ENCODE assay signal across 8 cellular contexts in genomic region chr4:41644288-41644914, GRCh38.
DNase-seq lines count a peak whose midpoint lies in the region; ATAC-seq lines count a peak whose summit lies in the region.

No MANE protein-coding gene starts in this region.

- no peak overlapping the region for H3K27ac ChIP-seq in right cardiac atrium (ENCODE audit: low read length)

- H3K36me3 Mint-ChIP-seq in activated CD4-positive, alpha-beta T cell treated with anti-CD3 and anti-CD28 coated beads for 36 hours (ENCODE audit: low read depth): no peaks in the 10 kb centered on the region

- no peaks in the 10 kb centered on the region for H3K27me3 ChIP-seq in right cardiac atrium (ENCODE audit: control insufficient read depth, insufficient read depth)

- H3K27ac Mint-ChIP-seq in activated CD4-positive, alpha-beta T cell treated with anti-CD3 and anti-CD28 coated beads for 36 hours: no peak overlapping the region

- CTCF ChIA-PET in activated CD4-positive, alpha-beta T cell treated with anti-CD3 and anti-CD28 coated beads for 36 hours (lab: Charles Lee): interaction anchor here (0.7 to 2.3 kb wide), 6 partner anchors 10 to 365 kb away, joined by 3 to 9 read pairs (median 5); no protein-coding TSS in a partner anchor

- peak overlapping the region; percentile 3 for H3K4me3 ChIP-seq in right cardiac atrium (ENCODE audit: low read length)

- intact Hi-C loops in activated CD4-positive, alpha-beta T cell treated with anti-CD3 and anti-CD28 coated beads for 36 hours (cut with DNase I, micrococcal nuclease): loop anchor here in 1 of 2 experiments (1.0 kb wide), 1 partner anchor 363 kb away; no protein-coding TSS in a partner anchor
- intact Hi-C loops in right cardiac atrium (cut with DNase I): no loop called here

- POLR2A ChIA-PET in activated CD4-positive, alpha-beta T cell treated with anti-CD3 and anti-CD28 coated beads for 36 hours (lab: Charles Lee): no interaction called here

- H3K9me3 ChIP-seq in right cardiac atrium (ENCODE audit: control insufficient read depth, low read length): no peaks in the 10 kb centered on the region

- peaks cover 18% of the 10 kb centered on the region for H3K27me3 Mint-ChIP-seq in activated CD4-positive, alpha-beta T cell treated with anti-CD3 and anti-CD28 coated beads for 36 hours

- H3K4me1 Mint-ChIP-seq in activated CD4-positive, alpha-beta T cell treated with anti-CD3 and anti-CD28 coated beads for 36 hours: no peaks in the 10 kb centered on the region

- peak; percentile 12 for ATAC-seq in activated CD4-positive, alpha-beta T cell treated with anti-CD3 and anti-CD28 coated beads for 36 hours
- ATAC-seq in right cardiac atrium (peak; percentile 91 to 94), GM19395 (IDR thresholded peaks at IDR 0.05; ENCODE audit: unreplicated experiment) (no peak), GM19351 (IDR thresholded peaks at IDR 0.05; ENCODE audit: unreplicated experiment) (no peak)

- DNase-seq in activated CD4-positive, alpha-beta T cell treated with anti-CD3 and anti-CD28 coated beads for 36 hours: peak; percentile 59
- no peak for DNase-seq in activated CD4-positive, alpha-beta T cell treated with anti-CD3 and anti-CD28 coated beads for 1 hour
- DNase-seq in anterior cingulate cortex (lab: John Stamatoyannopoulos, UW): peak in 57 of 58 donors; percentile 8 to 89 (median 69)
- peak; percentile 75 to 92 (median 90) for DNase-seq in right cardiac atrium
- DNase-seq in pulmonary artery endothelial cell (ENCODE audit: low read depth, low spot score): peak; percentile 19
- DNase-seq in stimulated activated naive CD4-positive, alpha-beta T cell treated with Interleukin-2 at 50 U/mL for 16 hours (lab: John Stamatoyannopoulos, UW): no peak

- whole genome bisulfite sequencing in right cardiac atrium: 14% methylated on average over 41 of the region's 41 CpGs

- no peak overlapping the region for H3K4me3 Mint-ChIP-seq in activated CD4-positive, alpha-beta T cell treated with anti-CD3 and anti-CD28 coated beads for 36 hours

- H3K9me3 Mint-ChIP-seq in activated CD4-positive, alpha-beta T cell treated with anti-CD3 and anti-CD28 coated beads for 36 hours (ENCODE audit: low read depth): no peaks in the 10 kb centered on the region

- no peaks in the 10 kb centered on the region for H3K4me1 ChIP-seq in right cardiac atrium (ENCODE audit: control insufficient read depth, insufficient read depth, low read length)

Comparison
In these comparisons a context has a peak if more than half of its experiments do, and no peak if none do; other contexts are left out.
1. DNase-seq: peak in activated CD4-positive, alpha-beta T cell treated with anti-CD3 and anti-CD28 coated beads for 36 hours (single experiment), anterior cingulate cortex (57 of 58), right cardiac atrium (3 of 3) and pulmonary artery endothelial cell (single experiment); none in activated CD4-positive, alpha-beta T cell treated with anti-CD3 and anti-CD28 coated beads for 1 hour (single experiment) and stimulated activated naive CD4-positive, alpha-beta T cell treated with Interleukin-2 at 50 U/mL for 16 hours (single experiment).
2. ATAC-seq: peak in activated CD4-positive, alpha-beta T cell treated with anti-CD3 and anti-CD28 coated beads for 36 hours (single experiment) and right cardiac atrium (2 of 2); none in GM19395 (single experiment) and GM19351 (single experiment).